Comparison of ENCODE assay signal across 12 cellular contexts in the genomic region with DNA sequence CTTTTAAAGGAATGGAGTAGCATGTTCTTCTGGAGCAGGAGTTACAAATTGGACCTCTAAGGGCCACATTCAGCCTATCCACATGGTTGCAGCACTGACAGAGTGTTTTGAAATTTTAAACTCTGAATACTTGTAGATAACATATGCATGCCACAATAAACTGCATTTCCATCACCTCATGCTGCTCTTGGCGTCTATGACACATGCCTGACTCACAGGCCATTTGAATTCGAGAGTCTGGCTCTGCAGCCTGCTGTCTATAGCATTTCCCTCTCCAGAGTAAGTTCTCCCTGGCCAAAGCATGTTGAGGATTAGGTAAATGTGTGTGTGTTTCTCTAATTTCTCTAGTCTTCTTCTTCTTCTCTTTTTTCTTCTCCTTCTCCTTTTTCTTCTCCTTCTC. TPM values are rescaled to one million over a fixed set of nuclear protein-coding genes. Genes with fewer than 3 reads are reported as not detected.
DNase-seq lines count a peak whose midpoint lies in the region; ATAC-seq and TF ChIP-seq lines count a peak whose summit lies in the region.
"Had no signal": no experiment of that assay in that cellular context is flagged by ENCODE, and none has a peak within 500 bp of the region (broad histone marks: within the 10 kb centered on the region; RNA-seq: fewer than 3 reads in every experiment).

No MANE protein-coding gene starts in this region.

- CTCF ChIA-PET in activated CD8-positive, alpha-beta memory T cell treated with anti-CD3 and anti-CD28 coated beads, Interleukin-2, amount 10 ng/mL, durations not matched to agents 7 days and 5 days (lab: Charles Lee): no interaction called here

- H3K4me1 Mint-ChIP-seq in osteocyte (ENCODE audit: unreplicated experiment): peaks cover 24% of the 10 kb centered on the region
- no peaks in the 10 kb centered on the region for H3K4me1 Mint-ChIP-seq in activated CD8-positive, alpha-beta memory T cell treated with anti-CD3 and anti-CD28 coated beads, Interleukin-2, amount 10 ng/mL, durations not matched to agents 7 days and 5 days

- H3K36me3 Mint-ChIP-seq in osteocyte (ENCODE audit: unreplicated experiment): no peaks in the 10 kb centered on the region
- no peaks in the 10 kb centered on the region for H3K36me3 Mint-ChIP-seq in activated CD8-positive, alpha-beta memory T cell treated with anti-CD3 and anti-CD28 coated beads, Interleukin-2, amount 10 ng/mL, durations not matched to agents 7 days and 5 days

- H3K4me3 Mint-ChIP-seq in osteocyte (ENCODE audit: unreplicated experiment): no peak overlapping the region
- H3K4me3 Mint-ChIP-seq in activated CD8-positive, alpha-beta memory T cell treated with anti-CD3 and anti-CD28 coated beads, Interleukin-2, amount 10 ng/mL, durations not matched to agents 7 days and 5 days: no peak overlapping the region

- DNase-seq in EL (peak; percentile 80), NCI-H460 (ENCODE audit: extremely low read depth, low read depth) (peak; percentile 49), epithelial cell of esophagus (ENCODE audit: low read depth) (peak; percentile 88), osteocyte (ENCODE audit: extremely low spot score, unreplicated experiment) (no peak), NCI-H128 (lab: John Stamatoyannopoulos, UW; ENCODE audit: unreplicated experiment) (no peak), 8988T (no peak)
- DNase-seq in activated CD8-positive, alpha-beta memory T cell treated with anti-CD3 and anti-CD28 coated beads, Interleukin-2, amount 10 ng/mL, durations not matched to agents 7 days and 5 days: no peak
- DNase-seq: dermis blood vessel endothelial cell, NCI-H2171 had no signal

- no peaks in the 10 kb centered on the region for H3K9me3 Mint-ChIP-seq in osteocyte (ENCODE audit: unreplicated experiment)
- no peaks in the 10 kb centered on the region for H3K9me3 Mint-ChIP-seq in activated CD8-positive, alpha-beta memory T cell treated with anti-CD3 and anti-CD28 coated beads, Interleukin-2, amount 10 ng/mL, durations not matched to agents 7 days and 5 days (ENCODE audit: low read depth)

- no peak for ATAC-seq in activated CD8-positive, alpha-beta memory T cell treated with anti-CD3 and anti-CD28 coated beads, Interleukin-2, amount 10 ng/mL, durations not matched to agents 7 days and 5 days
- no peak for ATAC-seq in GM21737 (IDR thresholded peaks at IDR 0.05; ENCODE audit: unreplicated experiment)

- TF ChIP-seq CTCF in epithelial cell of esophagus (IDR thresholded peaks at IDR 0.05; ENCODE audit: insufficient read depth, low read depth, low read length, missing control alignments) (no peak), osteocyte (IDR thresholded peaks at IDR 0.05) (no peak)

- peak overlapping the region; percentile 86 for H3K27ac Mint-ChIP-seq in osteocyte (ENCODE audit: unreplicated experiment)
- no peak overlapping the region for H3K27ac Mint-ChIP-seq in activated CD8-positive, alpha-beta memory T cell treated with anti-CD3 and anti-CD28 coated beads, Interleukin-2, amount 10 ng/mL, durations not matched to agents 7 days and 5 days

- H3K4me3 ChIP-seq in epithelial cell of esophagus (ENCODE audit: low read length): no peak overlapping the region
- H3K4me3 ChIP-seq: prostate gland had no signal

- H3K27me3 Mint-ChIP-seq in osteocyte (ENCODE audit: unreplicated experiment): no peaks in the 10 kb centered on the region
- H3K27me3 Mint-ChIP-seq in activated CD8-positive, alpha-beta memory T cell treated with anti-CD3 and anti-CD28 coated beads, Interleukin-2, amount 10 ng/mL, durations not matched to agents 7 days and 5 days: no peaks in the 10 kb centered on the region

RNA-seq across cellular contexts. Expression of gene MYOCD, which starts 28.7 kb away (rescaled TPM):
- total RNA-seq in NCI-H460 (2014; rRNA removed; shearing (Covaris generic)): 0.02 TPM in 1 of 2 replicates, not detected in the other
- 0.10 TPM in 1 of 2 replicates, not detected in the other for polyA plus RNA-seq in NCI-H460 (2014; cell fraction: nucleus; rRNA removed)
- 13.7 and 17.0 TPM in 2 replicates for total RNA-seq in osteocyte
- not detected for total RNA-seq in activated CD8-positive, alpha-beta memory T cell treated with anti-CD3 and anti-CD28 coated beads, Interleukin-2, amount 10 ng/mL, durations not matched to agents 7 days and 5 days
- total RNA-seq: T-helper 1 cell treated with Interleukin-12 subunit alpha and Interleukin-12 subunit beta and Interleukin-4 antibody, amounts not matched to agents 30 ng/mL and 1 ng/mL, for 36 hours had no signal

Comparison
In these comparisons a context has a peak if more than half of its experiments do, and no peak if none do; other contexts are left out.
1. DNase-seq: peak in EL (single experiment), NCI-H460 (single experiment) and epithelial cell of esophagus (single experiment); none in osteocyte (single experiment), NCI-H128 (single experiment), 8988T (single experiment) and activated CD8-positive, alpha-beta memory T cell treated with anti-CD3 and anti-CD28 coated beads, Interleukin-2, amount 10 ng/mL, durations not matched to agents 7 days and 5 days (single experiment).
2. RNA of gene MYOCD, which starts 28.7 kb away (total RNA-seq): 13.7 to 17.0 TPM in osteocyte; 0.02 TPM in NCI-H460 and not detected in activated CD8-positive, alpha-beta memory T cell treated with anti-CD3 and anti-CD28 coated beads, Interleukin-2, amount 10 ng/mL, durations not matched to agents 7 days and 5 days; every median in the first group is over 10 times any median in the second.